8 cellular contexts compared by ENCODE assay signal in the genomic region with DNA sequence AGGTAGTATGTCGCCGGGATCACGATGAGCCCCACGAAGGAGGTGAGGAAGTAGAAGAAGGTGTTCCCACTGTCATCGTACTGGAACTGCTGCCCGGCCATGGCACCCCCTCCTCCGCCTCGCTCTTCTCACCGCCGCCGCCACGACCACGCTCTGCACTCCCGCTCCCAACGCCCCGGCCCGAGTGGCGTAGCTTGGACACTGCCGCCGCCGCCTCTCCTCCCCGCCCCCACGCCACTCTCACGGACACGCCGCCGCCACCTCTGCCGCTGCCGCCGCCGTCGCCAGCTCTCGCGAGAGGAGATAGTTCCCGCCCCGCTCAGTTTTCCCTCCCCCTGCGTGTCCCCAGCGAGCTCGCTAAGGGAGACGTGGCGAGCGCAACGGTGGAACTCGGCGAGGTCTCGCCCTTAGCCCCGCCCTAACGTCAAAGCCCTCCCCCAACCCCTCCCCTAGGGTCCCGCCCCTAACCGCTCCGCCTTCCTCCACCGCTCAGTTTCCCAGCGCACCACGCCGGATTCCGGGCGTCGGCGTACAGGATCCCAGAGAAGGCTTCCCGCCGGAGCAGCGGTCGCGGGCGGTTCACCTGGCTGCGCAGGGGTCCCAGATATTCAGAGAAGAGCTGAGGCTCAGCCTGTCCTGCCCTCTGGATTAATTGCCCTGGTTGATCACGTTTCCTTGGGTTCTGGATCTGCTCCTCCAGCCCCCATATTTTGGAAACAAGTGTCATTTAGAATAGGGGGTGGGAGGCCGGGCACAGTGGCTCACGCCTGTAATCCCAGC. TPM values are rescaled to one million over a fixed set of nuclear protein-coding genes. Genes with fewer than 3 reads are reported as not detected.
DNase-seq lines count a peak whose midpoint lies in the region; ATAC-seq and TF ChIP-seq lines count a peak whose summit lies in the region.

A gene with protein sequence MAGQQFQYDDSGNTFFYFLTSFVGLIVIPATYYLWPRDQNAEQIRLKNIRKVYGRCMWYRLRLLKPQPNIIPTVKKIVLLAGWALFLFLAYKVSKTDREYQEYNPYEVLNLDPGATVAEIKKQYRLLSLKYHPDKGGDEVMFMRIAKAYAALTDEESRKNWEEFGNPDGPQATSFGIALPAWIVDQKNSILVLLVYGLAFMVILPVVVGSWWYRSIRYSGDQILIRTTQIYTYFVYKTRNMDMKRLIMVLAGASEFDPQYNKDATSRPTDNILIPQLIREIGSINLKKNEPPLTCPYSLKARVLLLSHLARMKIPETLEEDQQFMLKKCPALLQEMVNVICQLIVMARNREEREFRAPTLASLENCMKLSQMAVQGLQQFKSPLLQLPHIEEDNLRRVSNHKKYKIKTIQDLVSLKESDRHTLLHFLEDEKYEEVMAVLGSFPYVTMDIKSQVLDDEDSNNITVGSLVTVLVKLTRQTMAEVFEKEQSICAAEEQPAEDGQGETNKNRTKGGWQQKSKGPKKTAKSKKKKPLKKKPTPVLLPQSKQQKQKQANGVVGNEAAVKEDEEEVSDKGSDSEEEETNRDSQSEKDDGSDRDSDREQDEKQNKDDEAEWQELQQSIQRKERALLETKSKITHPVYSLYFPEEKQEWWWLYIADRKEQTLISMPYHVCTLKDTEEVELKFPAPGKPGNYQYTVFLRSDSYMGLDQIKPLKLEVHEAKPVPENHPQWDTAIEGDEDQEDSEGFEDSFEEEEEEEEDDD (minus strand): TSS at position 300 of the 780 bp plus-strand sequence. CDS start 199 bp downstream, at position 101.

- H3K27ac Mint-ChIP-seq in CD4-positive, alpha-beta T cell = peak within 1 kb of the TSS; percentile 82
- H3K27ac Mint-ChIP-seq in activated CD4-positive, alpha-beta memory T cell treated with anti-CD3 and anti-CD28 coated beads for 36 hours = peak within 1 kb of the TSS; percentile 95

- H3K4me3 ChIP-seq in lower leg skin (ENCODE audit: low read depth, poor library complexity, severe bottlenecking) = peak within 1 kb of the TSS; percentile 90

- ATAC-seq in CD4-positive, alpha-beta T cell (ENCODE audit: poor library complexity) = peak; percentile 97
- peak; percentile 93 for ATAC-seq in GM19452 (IDR thresholded peaks at IDR 0.05; ENCODE audit: unreplicated experiment)

- no peaks in the 10 kb centered on the region for H3K27me3 Mint-ChIP-seq in CD4-positive, alpha-beta T cell
- no peaks in the 10 kb centered on the region for H3K27me3 Mint-ChIP-seq in activated CD4-positive, alpha-beta memory T cell treated with anti-CD3 and anti-CD28 coated beads for 36 hours

- H3K9me3 ChIP-seq in CD4-positive, alpha-beta T cell (ENCODE audit: control insufficient read depth, low read length) = no peaks in the 10 kb centered on the region

- POLR2A ChIA-PET in CD4-positive, alpha-beta T cell (lab: Charles Lee) = interaction anchor here (1.0 to 2.3 kb wide), 11 partner anchors 9 to 1137 kb away, joined by 3 to 17 read pairs (median 4); partner anchors contain the start of genes AFG1L, CEP57L1, PDSS2 and SESN1
- POLR2A ChIA-PET in activated CD4-positive, alpha-beta memory T cell treated with anti-CD3 and anti-CD28 coated beads for 36 hours (lab: Charles Lee) = interaction anchor here (0.7 to 1.0 kb wide), 4 partner anchors 14 to 323 kb away, joined by 3 to 4 read pairs (median 4); partner anchors contain the start of gene SNX3

- H3K27me3 ChIP-seq in CD4-positive, alpha-beta T cell (ENCODE audit: control insufficient read depth, insufficient read depth, low read length) = no peaks in the 10 kb centered on the region

- peaks cover 21% of the 10 kb centered on the region for H3K36me3 Mint-ChIP-seq in CD4-positive, alpha-beta T cell (ENCODE audit: low read depth)
- H3K36me3 Mint-ChIP-seq in activated CD4-positive, alpha-beta memory T cell treated with anti-CD3 and anti-CD28 coated beads for 36 hours = peaks cover 15% of the 10 kb centered on the region

- intact Hi-C loops in CD4-positive, alpha-beta T cell (cut with DNase I, micrococcal nuclease) = loop anchor here (2.0 to 10.0 kb wide), 9 partner anchors 117 to 1424 kb away; partner anchors contain the start of genes OSTM1 (in 2 of the 2), BEND3 (in 1 of the 2), CD164 (in 1 of the 2) and CEP57L1 (in 1 of the 2)
- intact Hi-C loops in activated CD4-positive, alpha-beta memory T cell treated with anti-CD3 and anti-CD28 coated beads for 36 hours (cut with micrococcal nuclease) = loop anchor here (1.0 to 10.0 kb wide), 8 partner anchors 41 to 1527 kb away; partner anchors contain the start of genes CD164, CEP57L1, OSTM1 and SNX3
- intact Hi-C loops in lower leg skin (cut with DNase I; ENCODE audit: low total_unique reads) = no loop called here

- peak; percentile 94 to 97 (median 96) for DNase-seq in CD4-positive, alpha-beta T cell
- peak; percentile 98 for DNase-seq in HK-2 (ENCODE audit: unreplicated experiment)
- peak; percentile 92 for DNase-seq in NCI-H82 treated with DMSO at 0.1 percent for 48 hours (lab: John Stamatoyannopoulos, UW; ENCODE audit: unreplicated experiment)
- peak; percentile 99 for DNase-seq in activated CD4-positive, alpha-beta memory T cell treated with anti-CD3 and anti-CD28 coated beads for 36 hours
- peak; percentile 94 to 97 for DNase-seq in dermis microvascular lymphatic vessel endothelial cell (ENCODE audit: low read depth in 2 of 2)
- peak; percentile 95 to 99 for DNase-seq in lower leg skin (ENCODE audit: low spot score in 2 of 2)
- peak; percentile 97 for DNase-seq in stimulated activated CD4-positive, alpha-beta T cell treated with anti-CD3 and anti-CD28 coated beads, Interleukin-4, amount 100 ng/mL, for 4 hours

- CTCF ChIA-PET in CD4-positive, alpha-beta T cell (lab: Charles Lee) = interaction anchor here (0.7 kb wide), 1 partner anchor 110 kb away, joined by 4 read pairs; no protein-coding TSS in a partner anchor
- CTCF ChIA-PET in activated CD4-positive, alpha-beta memory T cell treated with anti-CD3 and anti-CD28 coated beads for 36 hours (lab: Charles Lee) = interaction anchor here (1.5 to 1.6 kb wide), 2 partner anchors 15 to 91 kb away, joined by 3 to 4 read pairs; no protein-coding TSS in a partner anchor

- TF ChIP-seq POLR2A in lower leg skin (IDR thresholded peaks at IDR 0.05) = peak in 1 of 2 donors; percentile 53

- H3K4me1 Mint-ChIP-seq in CD4-positive, alpha-beta T cell (ENCODE audit: low read depth) = peaks cover 32% of the 10 kb centered on the region
- peaks cover 26% of the 10 kb centered on the region for H3K4me1 Mint-ChIP-seq in activated CD4-positive, alpha-beta memory T cell treated with anti-CD3 and anti-CD28 coated beads for 36 hours (ENCODE audit: low read depth)

- 0 to 1% methylated on average over 45 to 57 of the region's 69 CpGs for WGBS in lower leg skin, 2 donors

- no peaks in the 10 kb centered on the region for H3K9me3 Mint-ChIP-seq in CD4-positive, alpha-beta T cell
- no peaks in the 10 kb centered on the region for H3K9me3 Mint-ChIP-seq in activated CD4-positive, alpha-beta memory T cell treated with anti-CD3 and anti-CD28 coated beads for 36 hours

- peak within 1 kb of the TSS; percentile 99 for H3K4me3 Mint-ChIP-seq in CD4-positive, alpha-beta T cell
- H3K4me3 Mint-ChIP-seq in activated CD4-positive, alpha-beta memory T cell treated with anti-CD3 and anti-CD28 coated beads for 36 hours = peak within 1 kb of the TSS; percentile 100

- no peak for TF ChIP-seq CTCF in CD4-positive, alpha-beta T cell (IDR thresholded peaks at IDR 0.05)
- no peak for TF ChIP-seq CTCF in lower leg skin (IDR thresholded peaks at IDR 0.05)

- peak within 1 kb of the TSS; percentile 46 for H3K27ac ChIP-seq in CD4-positive, alpha-beta T cell (ENCODE audit: low read depth, low read length)

RNA-seq across cellular contexts. Expression of the gene that starts here (rescaled TPM):
- 10 to 100 TPM; 80.3 to 86.7 TPM for total RNA-seq in CD4-positive, alpha-beta T cell
- 10 to 100 TPM; 90.6 to 95.9 TPM for total RNA-seq in activated CD4-positive, alpha-beta memory T cell treated with anti-CD3 and anti-CD28 coated beads for 36 hours
- total RNA-seq in dermis microvascular lymphatic vessel endothelial cell = 10.8 and 17.1 TPM in 2 replicates
- total RNA-seq in lower leg skin = 10 to 100 TPM; 11.4 to 31.9 (median 15.6) TPM

Comparison
In these comparisons a context has a peak if more than half of its experiments do, and no peak if none do; other contexts are left out.
1. Peak in every context shown above with its lines: DNase-seq, ATAC-seq, H3K4me3 ChIP-seq and H3K27ac ChIP-seq.